Comparison of ENCODE assay signal across 10 cellular contexts in genomic region chr9:122218885-122219855, GRCh38. TPM values are rescaled to one million over a fixed set of nuclear protein-coding genes. Genes with fewer than 3 reads are reported as not detected.
A peak's percentile ranks its signal among the peaks of the same experiment; 100 is the strongest.
DNase-seq lines count a peak whose midpoint lies in the region; ATAC-seq, FAIRE-seq and TF ChIP-seq lines count a peak whose summit lies in the region.
"Had no signal": no experiment of that assay in that cellular context is flagged by ENCODE, and none has a peak within 500 bp of the region (broad histone marks: within the 10 kb centered on the region; RNA-seq: fewer than 3 reads in every experiment).

No MANE protein-coding gene starts in this region.

- CTCF ChIA-PET in MCF 10A (lab: Yijun Ruan, JAX): no interaction called here
- CTCF ChIA-PET in mammary epithelial cell (lab: Charles Lee; ENCODE audit: low non-redundant PET): no interaction called here
- CTCF ChIA-PET in HepG2 (lab: Yijun Ruan, JAX; ENCODE audit: low intra/inter-chr PET ratio, low total read pairs): no interaction called here

- no peak for TF ChIP-seq EP300 in HepG2 (IDR thresholded peaks at IDR 0.05; ENCODE audit: low read depth in 2 of 2, low read length in 2 of 2)
- no peak for TF ChIP-seq EP300 in HepG2 (CRISPR knock-in tag; IDR thresholded peaks at IDR 0.05; ENCODE audit: borderline replicate concordance)

- no peak for DNase-seq in breast epithelium (ENCODE audit: low spot score in 2 of 2)
- no peak for DNase-seq in MCF 10A (ENCODE audit: unreplicated experiment)
- no peak for DNase-seq in mammary epithelial cell
- no peak for DNase-seq in HepG2 (ENCODE audit: low spot score)
- DNase-seq in thoracic aorta (ENCODE audit: low spot score): no peak
- no peak for DNase-seq in aorta
- no peak for DNase-seq in SHP77 treated with DMSO at 0.1 percent for 48 hours (lab: John Stamatoyannopoulos, UW)
- no peak for DNase-seq in HCEC 1CT
- DNase-seq: MM.1S had no signal

- no peak overlapping the region for H3K4me3 Mint-ChIP-seq in MCF 10A (ENCODE audit: unreplicated experiment)

- ATAC-seq in HepG2: peak; percentile 26
- ATAC-seq in thoracic aorta (ENCODE audit: insufficient number of reproducible peaks, low FRiP score, low read depth): no peak
- no peak for ATAC-seq in aorta (ENCODE audit: low FRiP score)

- peaks cover 8% of the 10 kb centered on the region for H3K4me1 Mint-ChIP-seq in MCF 10A (ENCODE audit: insufficient read depth, unreplicated experiment)

- no peak for FAIRE-seq in HepG2 (lab: Jason Lieb, UNC)
- FAIRE-seq: TTC549 had no signal

- H2AFZ ChIP-seq in mammary epithelial cell (ENCODE audit: low read depth, low read length) (peak overlapping the region; percentile 52), HepG2 (ENCODE audit: low read length) (no peak overlapping the region)

- H3K27ac ChIP-seq in breast epithelium: no peak overlapping the region
- no peak overlapping the region for H3K27ac ChIP-seq in mammary epithelial cell (ENCODE audit: insufficient read depth, low read depth, low read length)
- no peak overlapping the region for H3K27ac ChIP-seq in HepG2 (ENCODE audit: extremely low read length, insufficient read depth, low read length)
- peak overlapping the region in 1 of 2 donors; percentile 18 for H3K27ac ChIP-seq in thoracic aorta
- H3K27ac ChIP-seq in aorta (ENCODE audit: low read depth in 1 of 2, low read length in 2 of 2): no peak overlapping the region

- H3K36me3 Mint-ChIP-seq in MCF 10A (ENCODE audit: insufficient read depth, unreplicated experiment): no peaks in the 10 kb centered on the region

- WGBS in mammary epithelial cell (ENCODE audit: low coverage, missing lambda C conversion rate): 43% methylated on average over 18 of the region's 62 CpGs
- 30% methylated on average over 17 of the region's 62 CpGs for WGBS in HepG2 (ENCODE audit: low lambda C conversion rate)
- WGBS in aorta, 2 donors: 6 to 7% methylated on average over 60 to 62 of the region's 62 CpGs

- H3K9me3 ChIP-seq in breast epithelium: no peaks in the 10 kb centered on the region
- H3K9me3 ChIP-seq in mammary epithelial cell (replicated peaks; ENCODE audit: insufficient read depth, low read length): peaks cover 3% of the 10 kb centered on the region
- H3K9me3 ChIP-seq in HepG2 (ENCODE audit: low read length): no peaks in the 10 kb centered on the region
- no peaks in the 10 kb centered on the region for H3K9me3 ChIP-seq in thoracic aorta
- peaks cover 2% of the 10 kb centered on the region for H3K9me3 ChIP-seq in aorta (ENCODE audit: control insufficient read depth, low read length)

- TF ChIP-seq CTCF in breast epithelium (IDR thresholded peaks at IDR 0.05) (no peak), MCF 10A (IDR thresholded peaks at IDR 0.05; ENCODE audit: unreplicated experiment) (no peak), mammary epithelial cell (conservative IDR thresholded peaks at IDR 0.05 in 1 of 2, IDR thresholded peaks at IDR 0.05 in 1 of 2; ENCODE audit: extremely low read depth in 1 of 2, insufficient read depth in 1 of 2, low read depth in 1 of 2, low read length in 2 of 2) (no peak), HepG2 (CRISPR knock-in tag; IDR thresholded peaks at IDR 0.05) (no peak), thoracic aorta (IDR thresholded peaks at IDR 0.05) (no peak)

- in situ Hi-C loops in mammary epithelial cell (cut with MboI; ENCODE audit: low sequenced_read_pairs in 2 of 2): no loop called here
- in situ Hi-C loops in HepG2 (cut with HindIII; ENCODE audit: extremely low pct_ligation_motif_present, low pct_unique_long_range_greater_than_20kb): no loop called here

- H4K20me1 ChIP-seq in mammary epithelial cell (ENCODE audit: insufficient read depth, low read length): no peaks in the 10 kb centered on the region
- no peaks in the 10 kb centered on the region for H4K20me1 ChIP-seq in HepG2 (ENCODE audit: insufficient read depth, low read length)

- H3K9ac ChIP-seq in mammary epithelial cell (ENCODE audit: insufficient read depth, low read length) (no peak overlapping the region), HepG2 (ENCODE audit: insufficient read depth, low read depth, low read length) (no peak overlapping the region)

- TF ChIP-seq RAD21 in HepG2 (CRISPR knock-in tag; IDR thresholded peaks at IDR 0.05): no peak

- H3K4me3 ChIP-seq in breast epithelium (peak overlapping the region; percentile 3 to 61 (median 32)), mammary epithelial cell (replicated peaks in 1 of 3; ENCODE audit: insufficient read depth in 1 of 3, low read depth in 2 of 3, low read length in 3 of 3) (no peak overlapping the region), HepG2 (replicated peaks in 1 of 3; ENCODE audit: insufficient read depth in 1 of 3, low read depth in 2 of 3, low read length in 3 of 3) (peak overlapping the region in 2 of 3 experiments; percentile 43 to 50; a peak in 3 of 6 replicates), thoracic aorta (peak overlapping the region; percentile 55), aorta (ENCODE audit: low read length in 2 of 2) (no peak overlapping the region)

- H3K36me3 ChIP-seq in breast epithelium (no peaks in the 10 kb centered on the region), mammary epithelial cell (ENCODE audit: insufficient read depth, low read length) (no peaks in the 10 kb centered on the region), HepG2 (replicated peaks in 1 of 2; ENCODE audit: control insufficient read depth in 1 of 2, insufficient read depth in 2 of 2, low read length in 2 of 2) (no peaks in the 10 kb centered on the region), thoracic aorta (no peaks in the 10 kb centered on the region), aorta (ENCODE audit: control insufficient read depth in 1 of 2, insufficient read depth in 2 of 2, low read length in 1 of 2) (no peaks in the 10 kb centered on the region)

- BruUV-seq in MCF 10A (replicated peaks; lab: Mats Ljungman, UMichigan) (no TSS peak), mammary epithelial cell (replicated peaks; lab: Mats Ljungman, UMichigan) (no TSS peak), HepG2 (replicated peaks; lab: Mats Ljungman, UMichigan) (no TSS peak)

- no peak overlapping the region for H3K27ac Mint-ChIP-seq in MCF 10A (ENCODE audit: low read depth, unreplicated experiment)

- no peaks in the 10 kb centered on the region for H3K9me3 Mint-ChIP-seq in MCF 10A (ENCODE audit: unreplicated experiment)

- peak overlapping the region; percentile 80 for H3K4me2 ChIP-seq in mammary epithelial cell (ENCODE audit: insufficient read depth, low read depth, low read length)
- peak overlapping the region; percentile 65 for H3K4me2 ChIP-seq in HepG2 (ENCODE audit: low read depth, low read length)

- dilution Hi-C loops in mammary epithelial cell (cut with HindIII; ENCODE audit: low sequenced_read_pairs): no loop called here

- TF ChIP-seq POLR2A in breast epithelium (IDR thresholded peaks at IDR 0.05) (no peak), HepG2 (IDR thresholded peaks at IDR 0.05; ENCODE audit: insufficient read depth in 1 of 2, low read depth in 2 of 2, low read length in 2 of 2) (no peak)

- H3K27me3 ChIP-seq in breast epithelium: peaks cover 2 to 80% of the 10 kb centered on the region in 2 donors
- H3K27me3 ChIP-seq in mammary epithelial cell (ENCODE audit: insufficient read depth, low read length): peaks cover 16% of the 10 kb centered on the region
- H3K27me3 ChIP-seq in HepG2 (ENCODE audit: control insufficient read depth in 1 of 2, insufficient read depth in 2 of 2, low read length in 2 of 2): peaks cover 6 to 84% of the 10 kb centered on the region in 2 experiments; a peak in 4 of 5 replicates
- peaks cover 34% of the 10 kb centered on the region for H3K27me3 ChIP-seq in thoracic aorta (replicated peaks; ENCODE audit: insufficient read depth)
- H3K27me3 ChIP-seq in aorta (ENCODE audit: control insufficient read depth in 1 of 2, insufficient read depth in 2 of 2, low read length in 1 of 2): no peaks in the 10 kb centered on the region

- POLR2A ChIA-PET in MCF 10A (lab: Yijun Ruan, JAX) (no interaction called here), HepG2 (lab: Yijun Ruan, JAX) (no interaction called here)

- H3K27me3 Mint-ChIP-seq in MCF 10A (ENCODE audit: insufficient read depth, unreplicated experiment): no peaks in the 10 kb centered on the region

- intact Hi-C loops in breast epithelium (cut with DNase I; ENCODE audit: low total_unique reads) (no loop called here), MCF 10A (cut with micrococcal nuclease) (no loop called here), mammary epithelial cell (cut with micrococcal nuclease) (no loop called here), HepG2 (cut with micrococcal nuclease; ENCODE audit: unreplicated experiment) (no loop called here), aorta (cut with DNase I) (no loop called here)

- H3K79me2 ChIP-seq in mammary epithelial cell (ENCODE audit: insufficient read depth, low read length) (no peaks in the 10 kb centered on the region), HepG2 (ENCODE audit: insufficient read depth, low read length) (no peaks in the 10 kb centered on the region)

- H3K4me1 ChIP-seq in breast epithelium (peaks cover 12 to 14% of the 10 kb centered on the region in 2 donors), mammary epithelial cell (ENCODE audit: insufficient read depth, low read length) (peaks cover 24% of the 10 kb centered on the region), HepG2 (ENCODE audit: insufficient read depth, low read length) (peaks cover 53% of the 10 kb centered on the region), thoracic aorta (ENCODE audit: control insufficient read depth in 1 of 2, low read depth in 2 of 2) (peaks cover 15 to 39% of the 10 kb centered on the region in 2 donors), aorta (ENCODE audit: control insufficient read depth in 1 of 2, insufficient read depth in 2 of 2, low read length in 2 of 2) (no peaks in the 10 kb centered on the region)

RNA-seq across cellular contexts. Expression of gene LHX6, which starts 9.6 kb away (rescaled TPM):
- total RNA-seq in breast epithelium (1 to 10 TPM; 1.8 to 9.8 (median 4.8) TPM), MCF 10A (2022) (0.26 TPM in 1 of 2 replicates, not detected in the other), mammary epithelial cell (10 to 100 TPM in 1 of 2 donors, 1 to 10 TPM in 1; 4.5 to 22.3 TPM), HepG2 (2016; rRNA removed; fragmentation: Illumina TruSeq; extraction: Trizol) (0.70 and 1.3 TPM in 2 replicates), thoracic aorta (1 to 10 TPM; 5.0 to 6.5 TPM), aorta (10 to 100 TPM; 12.2 to 13.8 TPM)
- polyA plus RNA-seq in mammary epithelial cell (3.0 TPM), HepG2 (2011; rRNA removed) (1.1 and 1.2 TPM in 2 replicates), aorta (not detected)
- polyA minus RNA-seq in mammary epithelial cell: 0.83 TPM
- 0.18 and 0.20 TPM in 2 replicates for total RNA-seq in HepG2 (2016; cell fraction: cytosol; rRNA removed; fragmentation: Illumina TruSeq; extraction: Trizol; ENCODE audit: low read depth)
- total RNA-seq in HepG2 (2016; cell fraction: insoluble cytoplasmic fraction; rRNA removed; fragmentation: Illumina TruSeq; extraction: Trizol): 0.58 and 0.89 TPM in 2 replicates
- 0.69 and 0.80 TPM in 2 replicates for total RNA-seq in HepG2 (2016; cell fraction: membrane; rRNA removed; fragmentation: Illumina TruSeq; extraction: Trizol)
- total RNA-seq in HepG2 (2016; cell fraction: nucleus; rRNA removed; fragmentation: Illumina TruSeq; extraction: Trizol): 0.38 and 1.1 TPM in 2 replicates
- 0.94 and 1.1 TPM in 2 replicates for polyA plus RNA-seq in HepG2 (2011; cell fraction: cytosol; rRNA removed)
- 1.7 TPM in 2 replicates for polyA plus RNA-seq in HepG2 (2011; cell fraction: nucleus; rRNA removed)
- 1.0 and 1.2 TPM in 2 replicates for polyA plus RNA-seq in HepG2 (2012)
- 0.11 and 0.24 TPM in 2 replicates for polyA plus RNA-seq in HepG2 (2016; cell fraction: cytosol; fragmentation: Illumina TruSeq; extraction: Trizol; ENCODE audit: low read depth)
- polyA plus RNA-seq in HepG2 (2016; cell fraction: insoluble cytoplasmic fraction; fragmentation: Illumina TruSeq; extraction: Trizol; ENCODE audit: low read depth): 1.2 and 1.3 TPM in 2 replicates
- polyA plus RNA-seq in HepG2 (2016; cell fraction: membrane; fragmentation: Illumina TruSeq; extraction: Trizol; ENCODE audit: low read depth): 0.37 and 0.55 TPM in 2 replicates
- polyA plus RNA-seq in HepG2 (2016; cell fraction: nucleus; fragmentation: Illumina TruSeq; extraction: Trizol; ENCODE audit: insufficient read depth, low read depth): 0.93 and 1.9 TPM in 2 replicates
- polyA minus RNA-seq in HepG2 (2011; rRNA and poly(A)+ RNA removed; ENCODE audit: low replicate concordance): 0.37 and 2.3 TPM in 2 replicates
- polyA minus RNA-seq in HepG2 (2011; cell fraction: cytosol; rRNA and poly(A)+ RNA removed): 0.44 and 0.79 TPM in 2 replicates
- polyA minus RNA-seq in HepG2 (2011; cell fraction: nucleus; rRNA and poly(A)+ RNA removed): 0.90 and 1.9 TPM in 2 replicates

RNA-seq across cellular contexts. Expression of gene RBM18, which starts 45.5 kb away (rescaled TPM):
- total RNA-seq in breast epithelium (10 to 100 TPM; 10.4 to 20.9 (median 13.4) TPM), MCF 10A (2022) (39.9 and 44.4 TPM in 2 replicates), mammary epithelial cell (10 to 100 TPM; 14.3 to 39.7 TPM), HepG2 (2016; rRNA removed; fragmentation: Illumina TruSeq; extraction: Trizol) (16.6 and 29.5 TPM in 2 replicates), thoracic aorta (10 to 100 TPM in 1 of 2 donors, 1 to 10 TPM in 1; 7.3 to 10.5 TPM), aorta (10 to 100 TPM; 15.0 to 16.6 TPM)
- polyA plus RNA-seq in mammary epithelial cell (22.6 TPM), HepG2 (2011; rRNA removed) (11.2 and 12.6 TPM in 2 replicates), aorta (1 to 10 TPM; 7.6 to 8.3 TPM)
- polyA minus RNA-seq in mammary epithelial cell: 22.0 TPM
- 3.8 and 5.2 TPM in 2 replicates for total RNA-seq in HepG2 (2016; cell fraction: cytosol; rRNA removed; fragmentation: Illumina TruSeq; extraction: Trizol; ENCODE audit: low read depth)
- 18.9 and 29.3 TPM in 2 replicates for total RNA-seq in HepG2 (2016; cell fraction: insoluble cytoplasmic fraction; rRNA removed; fragmentation: Illumina TruSeq; extraction: Trizol)
- total RNA-seq in HepG2 (2016; cell fraction: membrane; rRNA removed; fragmentation: Illumina TruSeq; extraction: Trizol): 16.2 and 16.3 TPM in 2 replicates
- total RNA-seq in HepG2 (2016; cell fraction: nucleus; rRNA removed; fragmentation: Illumina TruSeq; extraction: Trizol): 9.0 and 10.2 TPM in 2 replicates
- 5.3 and 8.7 TPM in 2 replicates for polyA plus RNA-seq in HepG2 (2011; cell fraction: cytosol; rRNA removed)
- polyA plus RNA-seq in HepG2 (2011; cell fraction: nucleus; rRNA removed): 3.8 and 3.9 TPM in 2 replicates
- 7.5 and 10.2 TPM in 2 replicates for polyA plus RNA-seq in HepG2 (2012)
- 12.0 and 13.9 TPM in 2 replicates for polyA plus RNA-seq in HepG2 (2016; cell fraction: cytosol; fragmentation: Illumina TruSeq; extraction: Trizol; ENCODE audit: low read depth)
- polyA plus RNA-seq in HepG2 (2016; cell fraction: insoluble cytoplasmic fraction; fragmentation: Illumina TruSeq; extraction: Trizol; ENCODE audit: low read depth): 30.2 and 33.4 TPM in 2 replicates
- polyA plus RNA-seq in HepG2 (2016; cell fraction: membrane; fragmentation: Illumina TruSeq; extraction: Trizol; ENCODE audit: low read depth): 15.3 and 17.2 TPM in 2 replicates
- 13.6 and 14.4 TPM in 2 replicates for polyA plus RNA-seq in HepG2 (2016; cell fraction: nucleus; fragmentation: Illumina TruSeq; extraction: Trizol; ENCODE audit: insufficient read depth, low read depth)
- polyA minus RNA-seq in HepG2 (2011; rRNA and poly(A)+ RNA removed; ENCODE audit: low replicate concordance): 3.5 and 17.4 TPM in 2 replicates
- polyA minus RNA-seq in HepG2 (2011; cell fraction: cytosol; rRNA and poly(A)+ RNA removed): 8.4 and 10.2 TPM in 2 replicates
- polyA minus RNA-seq in HepG2 (2011; cell fraction: nucleus; rRNA and poly(A)+ RNA removed): 6.8 and 9.6 TPM in 2 replicates

RNA-seq across cellular contexts. Expression of gene MRRF, which starts 45.5 kb away (rescaled TPM):
- 10 to 100 TPM; 32.5 to 55.3 (median 44.9) TPM for total RNA-seq in breast epithelium
- 73.0 and 90.3 TPM in 2 replicates for total RNA-seq in MCF 10A (2022)
- 10 to 100 TPM; 43.0 to 52.0 TPM for total RNA-seq in mammary epithelial cell
- 65.8 TPM for polyA plus RNA-seq in mammary epithelial cell
- 33.9 TPM for polyA minus RNA-seq in mammary epithelial cell
- 37.3 and 47.2 TPM in 2 replicates for total RNA-seq in HepG2 (2016; rRNA removed; fragmentation: Illumina TruSeq; extraction: Trizol)
- 25.8 and 26.7 TPM in 2 replicates for total RNA-seq in HepG2 (2016; cell fraction: cytosol; rRNA removed; fragmentation: Illumina TruSeq; extraction: Trizol; ENCODE audit: low read depth)
- total RNA-seq in HepG2 (2016; cell fraction: insoluble cytoplasmic fraction; rRNA removed; fragmentation: Illumina TruSeq; extraction: Trizol): 33.6 and 46.2 TPM in 2 replicates
- total RNA-seq in HepG2 (2016; cell fraction: membrane; rRNA removed; fragmentation: Illumina TruSeq; extraction: Trizol): 36.7 and 37.4 TPM in 2 replicates
- total RNA-seq in HepG2 (2016; cell fraction: nucleus; rRNA removed; fragmentation: Illumina TruSeq; extraction: Trizol): 28.1 and 30.3 TPM in 2 replicates
- 37.6 and 44.3 TPM in 2 replicates for polyA plus RNA-seq in HepG2 (2011; rRNA removed)
- polyA plus RNA-seq in HepG2 (2011; cell fraction: cytosol; rRNA removed): 17.7 and 22.3 TPM in 2 replicates
- 60.6 and 64.1 TPM in 2 replicates for polyA plus RNA-seq in HepG2 (2011; cell fraction: nucleus; rRNA removed)
- polyA plus RNA-seq in HepG2 (2012): 26.9 and 27.3 TPM in 2 replicates
- 19.2 and 20.6 TPM in 2 replicates for polyA plus RNA-seq in HepG2 (2016; cell fraction: cytosol; fragmentation: Illumina TruSeq; extraction: Trizol; ENCODE audit: low read depth)
- polyA plus RNA-seq in HepG2 (2016; cell fraction: insoluble cytoplasmic fraction; fragmentation: Illumina TruSeq; extraction: Trizol; ENCODE audit: low read depth): 53.7 and 54.2 TPM in 2 replicates
- polyA plus RNA-seq in HepG2 (2016; cell fraction: membrane; fragmentation: Illumina TruSeq; extraction: Trizol; ENCODE audit: low read depth): 36.1 and 38.2 TPM in 2 replicates
- 57.9 and 61.6 TPM in 2 replicates for polyA plus RNA-seq in HepG2 (2016; cell fraction: nucleus; fragmentation: Illumina TruSeq; extraction: Trizol; ENCODE audit: insufficient read depth, low read depth)
- 30.5 and 135 TPM in 2 replicates for polyA minus RNA-seq in HepG2 (2011; rRNA and poly(A)+ RNA removed; ENCODE audit: low replicate concordance)
- polyA minus RNA-seq in HepG2 (2011; cell fraction: cytosol; rRNA and poly(A)+ RNA removed): 12.8 and 14.6 TPM in 2 replicates
- polyA minus RNA-seq in HepG2 (2011; cell fraction: nucleus; rRNA and poly(A)+ RNA removed): 47.4 and 62.7 TPM in 2 replicates
- total RNA-seq in thoracic aorta: 10 to 100 TPM; 16.9 to 36.8 TPM
- total RNA-seq in aorta: 10 to 100 TPM; 20.5 to 28.7 TPM
- 10 to 100 TPM; 18.7 to 20.4 TPM for polyA plus RNA-seq in aorta

RNA-seq across cellular contexts. Expression of gene MORN5, which starts 59.5 kb away (rescaled TPM):
- not detected for total RNA-seq in breast epithelium
- not detected in 2 replicates for total RNA-seq in MCF 10A (2022)
- not detected for total RNA-seq in mammary epithelial cell
- not detected for polyA plus RNA-seq in mammary epithelial cell
- polyA minus RNA-seq in mammary epithelial cell: not detected
- total RNA-seq in HepG2 (2016; rRNA removed; fragmentation: Illumina TruSeq; extraction: Trizol): not detected in 2 replicates
- total RNA-seq in HepG2 (2016; cell fraction: cytosol; rRNA removed; fragmentation: Illumina TruSeq; extraction: Trizol; ENCODE audit: low read depth): not detected in 2 replicates
- total RNA-seq in HepG2 (2016; cell fraction: insoluble cytoplasmic fraction; rRNA removed; fragmentation: Illumina TruSeq; extraction: Trizol): not detected in 2 replicates
- total RNA-seq in HepG2 (2016; cell fraction: membrane; rRNA removed; fragmentation: Illumina TruSeq; extraction: Trizol): not detected in 2 replicates
- total RNA-seq in HepG2 (2016; cell fraction: nucleus; rRNA removed; fragmentation: Illumina TruSeq; extraction: Trizol): not detected in 2 replicates
- polyA plus RNA-seq in HepG2 (2011; rRNA removed): not detected in 2 replicates
- polyA plus RNA-seq in HepG2 (2011; cell fraction: cytosol; rRNA removed): not detected in 2 replicates
- polyA plus RNA-seq in HepG2 (2011; cell fraction: nucleus; rRNA removed): not detected in 2 replicates
- not detected in 2 replicates for polyA plus RNA-seq in HepG2 (2012)
- polyA plus RNA-seq in HepG2 (2016; cell fraction: cytosol; fragmentation: Illumina TruSeq; extraction: Trizol; ENCODE audit: low read depth): not detected in 2 replicates
- polyA plus RNA-seq in HepG2 (2016; cell fraction: insoluble cytoplasmic fraction; fragmentation: Illumina TruSeq; extraction: Trizol; ENCODE audit: low read depth): not detected in 2 replicates
- polyA plus RNA-seq in HepG2 (2016; cell fraction: membrane; fragmentation: Illumina TruSeq; extraction: Trizol; ENCODE audit: low read depth): not detected in 2 replicates
- polyA plus RNA-seq in HepG2 (2016; cell fraction: nucleus; fragmentation: Illumina TruSeq; extraction: Trizol; ENCODE audit: insufficient read depth, low read depth): not detected in 2 replicates
- not detected in 2 replicates for polyA minus RNA-seq in HepG2 (2011; rRNA and poly(A)+ RNA removed; ENCODE audit: low replicate concordance)
- not detected in 2 replicates for polyA minus RNA-seq in HepG2 (2011; cell fraction: cytosol; rRNA and poly(A)+ RNA removed)
- polyA minus RNA-seq in HepG2 (2011; cell fraction: nucleus; rRNA and poly(A)+ RNA removed): not detected in 2 replicates
- not detected for total RNA-seq in thoracic aorta
- not detected for total RNA-seq in aorta
- not detected for polyA plus RNA-seq in aorta

RNA-seq across cellular contexts. Expression of gene NDUFA8, which starts 59.6 kb away (rescaled TPM):
- total RNA-seq in breast epithelium: 10 to 100 TPM; 30.4 to 37.5 (median 30.5) TPM
- 52.5 and 58.4 TPM in 2 replicates for total RNA-seq in MCF 10A (2022)
- total RNA-seq in mammary epithelial cell: 10 to 100 TPM; 26.0 to 77.4 TPM
- polyA plus RNA-seq in mammary epithelial cell: 111 TPM
- polyA minus RNA-seq in mammary epithelial cell: 36.5 TPM
- total RNA-seq in HepG2 (2016; rRNA removed; fragmentation: Illumina TruSeq; extraction: Trizol): 71.7 and 112 TPM in 2 replicates
- 24.0 and 28.2 TPM in 2 replicates for total RNA-seq in HepG2 (2016; cell fraction: cytosol; rRNA removed; fragmentation: Illumina TruSeq; extraction: Trizol; ENCODE audit: low read depth)
- 77.1 and 98.9 TPM in 2 replicates for total RNA-seq in HepG2 (2016; cell fraction: insoluble cytoplasmic fraction; rRNA removed; fragmentation: Illumina TruSeq; extraction: Trizol)
- total RNA-seq in HepG2 (2016; cell fraction: membrane; rRNA removed; fragmentation: Illumina TruSeq; extraction: Trizol): 33.8 and 34.5 TPM in 2 replicates
- total RNA-seq in HepG2 (2016; cell fraction: nucleus; rRNA removed; fragmentation: Illumina TruSeq; extraction: Trizol): 26.2 and 29.8 TPM in 2 replicates
- polyA plus RNA-seq in HepG2 (2011; rRNA removed): 57.7 and 68.6 TPM in 2 replicates
- 66.4 and 77.0 TPM in 2 replicates for polyA plus RNA-seq in HepG2 (2011; cell fraction: cytosol; rRNA removed)
- 14.6 and 17.0 TPM in 2 replicates for polyA plus RNA-seq in HepG2 (2011; cell fraction: nucleus; rRNA removed)
- polyA plus RNA-seq in HepG2 (2012): 57.2 and 70.1 TPM in 2 replicates
- 37.6 and 46.4 TPM in 2 replicates for polyA plus RNA-seq in HepG2 (2016; cell fraction: cytosol; fragmentation: Illumina TruSeq; extraction: Trizol; ENCODE audit: low read depth)
- 144 and 158 TPM in 2 replicates for polyA plus RNA-seq in HepG2 (2016; cell fraction: insoluble cytoplasmic fraction; fragmentation: Illumina TruSeq; extraction: Trizol; ENCODE audit: low read depth)
- 38.1 and 41.4 TPM in 2 replicates for polyA plus RNA-seq in HepG2 (2016; cell fraction: membrane; fragmentation: Illumina TruSeq; extraction: Trizol; ENCODE audit: low read depth)
- 63.9 and 64.9 TPM in 2 replicates for polyA plus RNA-seq in HepG2 (2016; cell fraction: nucleus; fragmentation: Illumina TruSeq; extraction: Trizol; ENCODE audit: insufficient read depth, low read depth)
- 32.8 and 96.4 TPM in 2 replicates for polyA minus RNA-seq in HepG2 (2011; rRNA and poly(A)+ RNA removed; ENCODE audit: low replicate concordance)
- 26.3 and 30.2 TPM in 2 replicates for polyA minus RNA-seq in HepG2 (2011; cell fraction: cytosol; rRNA and poly(A)+ RNA removed)
- polyA minus RNA-seq in HepG2 (2011; cell fraction: nucleus; rRNA and poly(A)+ RNA removed): 9.5 and 12.1 TPM in 2 replicates
- total RNA-seq in thoracic aorta: 10 to 100 TPM; 14.6 to 19.3 TPM
- 10 to 100 TPM; 25.3 to 26.9 TPM for total RNA-seq in aorta
- polyA plus RNA-seq in aorta: 10 to 100 TPM; 59.0 to 65.6 TPM

Comparison
In these comparisons a context has a peak if more than half of its experiments do, and no peak if none do; other contexts are left out.
1. H3K4me3 ChIP-seq: peak in breast epithelium (3 of 3), HepG2 (2 of 3) and thoracic aorta (single experiment); none in mammary epithelial cell (0 of 3) and aorta (0 of 2).